ENCODE assay signal across 10 cellular contexts in the genomic region with DNA sequence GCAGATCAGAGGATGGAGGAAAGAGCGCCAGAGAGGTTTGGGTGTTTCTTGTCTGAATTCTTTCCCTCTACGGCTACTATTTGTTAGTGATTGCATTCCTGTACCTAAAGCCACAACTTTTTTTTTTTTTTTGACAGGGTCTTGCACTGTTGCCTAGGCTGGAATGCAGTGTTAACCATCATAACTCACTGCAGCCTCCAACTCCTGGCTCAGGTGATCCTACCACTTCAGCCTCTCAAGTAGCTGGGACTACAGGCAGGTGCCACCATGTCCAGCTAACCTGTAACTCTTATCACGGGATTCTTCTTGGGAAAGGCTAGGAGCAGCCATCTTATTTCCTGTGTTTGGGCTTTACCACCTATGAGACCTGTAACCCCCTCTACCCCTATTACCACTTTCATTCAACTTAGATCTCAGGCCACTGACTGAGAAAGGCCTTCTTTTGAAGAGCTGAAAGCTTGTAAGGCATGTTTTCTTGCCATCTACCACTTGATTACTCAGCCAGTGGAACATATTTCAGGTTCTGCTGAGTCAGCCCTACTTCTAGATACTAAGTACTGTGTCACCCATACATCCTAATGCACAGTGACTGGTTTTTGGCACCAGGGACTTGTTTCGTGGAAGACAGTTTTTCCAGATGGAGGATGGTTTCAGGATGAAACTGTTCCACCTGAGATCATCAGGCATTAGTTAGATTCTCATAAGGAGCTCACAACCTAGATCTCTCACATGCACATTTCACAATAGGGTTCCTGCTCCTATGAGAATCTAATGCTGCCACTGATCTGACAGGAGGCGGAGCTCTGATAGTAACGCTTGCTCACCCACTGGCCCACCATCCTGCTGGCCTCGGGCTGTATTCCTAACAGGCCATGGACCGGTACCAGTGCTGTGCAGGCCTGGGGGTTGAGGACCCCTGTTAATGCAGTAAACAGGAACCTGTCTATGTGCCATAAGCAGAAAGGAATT. TPM values are rescaled to one million over a fixed set of nuclear protein-coding genes. Genes with fewer than 3 reads are reported as not detected.
A peak's percentile ranks its signal among the peaks of the same experiment; 100 is the strongest.
DNase-seq lines count a peak whose midpoint lies in the region; ATAC-seq and TF ChIP-seq lines count a peak whose summit lies in the region.
"Had no signal": no experiment of that assay in that cellular context is flagged by ENCODE, and none has a peak within 500 bp of the region (broad histone marks: within the 10 kb centered on the region; RNA-seq: fewer than 3 reads in every experiment).

No MANE protein-coding gene starts in this region.

- H3K36me3 ChIP-seq in thyroid gland (no peaks in the 10 kb centered on the region), ovary (no peaks in the 10 kb centered on the region)

- TF ChIP-seq EP300 in ovary (IDR thresholded peaks at IDR 0.05): no peak

- ATAC-seq in SK-N-SH treated with all-trans-retinoic acid at 6 μM for 48 hours: peak; percentile 89

- no peaks in the 10 kb centered on the region for H3K27me3 ChIP-seq in thyroid gland
- H3K27me3 ChIP-seq in ovary: no peaks in the 10 kb centered on the region

- H3K4me3 ChIP-seq in thyroid gland (replicated peaks in 1 of 3): no peak overlapping the region
- H3K4me3 ChIP-seq in ovary: no peak overlapping the region

- WGBS in thyroid gland, 2 donors: 60 to 62% methylated on average over 7 to 8 of the region's 8 CpGs
- 92 to 97% (median 95%) methylated on average over 8 of the region's 8 CpGs for WGBS in ovary, 3 donors

- no peak for TF ChIP-seq POLR2A in erythroblast (IDR thresholded peaks at IDR 0.05; ENCODE audit: low read length)
- TF ChIP-seq POLR2A in thyroid gland (IDR thresholded peaks at IDR 0.05): no peak
- no peak for TF ChIP-seq POLR2A in ovary (IDR thresholded peaks at IDR 0.05)

- TF ChIP-seq CTCF in thyroid gland (IDR thresholded peaks at IDR 0.05) (no peak), ovary (IDR thresholded peaks at IDR 0.05) (no peak)

- peaks cover 68 to 88% of the 10 kb centered on the region in 2 donors for H3K4me1 ChIP-seq in thyroid gland
- peaks cover 12% of the 10 kb centered on the region for H3K4me1 ChIP-seq in ovary (ENCODE audit: insufficient read depth)

- intact Hi-C loops in thyroid gland (cut with DNase I): no loop called here
- intact Hi-C loops in ovary (cut with DNase I): loop anchor here in 1 of 4 donors (5.0 kb wide), 1 partner anchor 1437 kb away; no protein-coding TSS in a partner anchor

- H3K27ac ChIP-seq in thyroid gland: peak overlapping the region; percentile 85 to 100 (median 86)
- no peak overlapping the region for H3K27ac ChIP-seq in ovary
- H3K27ac ChIP-seq: VCaP had no signal

- H3K9me3 ChIP-seq in thyroid gland: no peaks in the 10 kb centered on the region
- H3K9me3 ChIP-seq in ovary: no peaks in the 10 kb centered on the region

- peak; percentile 20 for DNase-seq in stimulated activated CD4-positive, alpha-beta T cell treated with anti-CD3 and anti-CD28 coated beads, Interleukin-15, amount 100 ng/mL, for 24 hours
- no peak for DNase-seq in stimulated activated CD4-positive, alpha-beta T cell treated with anti-CD3 and anti-CD28 coated beads, Interleukin-4, amount 100 ng/mL, for 1 hour
- DNase-seq in erythroblast (lab: John Stamatoyannopoulos, UW) (peak; percentile 81 to 89), thyroid gland (peak; percentile 54 to 55), SIG-M5 (lab: John Stamatoyannopoulos, UW) (no peak), germinal center (ENCODE audit: low spot score) (no peak), ovary (no peak)
- DNase-seq: CD4-positive, alpha-beta T cell had no signal

TF ChIP-seq in SK-N-SH treated with all-trans-retinoic acid at 6 μM for 48 hours, 23 proteins besides CTCF, POLR2A, EP300 and RAD21:
- TF ChIP-seq RARB (CRISPR knock-in tag; IDR thresholded peaks at IDR 0.05): no peak
- no peak for TF ChIP-seq ZC3H10 (CRISPR knock-in tag; IDR thresholded peaks at IDR 0.05)
- TF ChIP-seq CSDC2 (CRISPR knock-in tag; IDR thresholded peaks at IDR 0.05): no peak
- TF ChIP-seq ZNF70 (CRISPR knock-in tag; IDR thresholded peaks at IDR 0.05): no peak
- TF ChIP-seq, protein P1, sequence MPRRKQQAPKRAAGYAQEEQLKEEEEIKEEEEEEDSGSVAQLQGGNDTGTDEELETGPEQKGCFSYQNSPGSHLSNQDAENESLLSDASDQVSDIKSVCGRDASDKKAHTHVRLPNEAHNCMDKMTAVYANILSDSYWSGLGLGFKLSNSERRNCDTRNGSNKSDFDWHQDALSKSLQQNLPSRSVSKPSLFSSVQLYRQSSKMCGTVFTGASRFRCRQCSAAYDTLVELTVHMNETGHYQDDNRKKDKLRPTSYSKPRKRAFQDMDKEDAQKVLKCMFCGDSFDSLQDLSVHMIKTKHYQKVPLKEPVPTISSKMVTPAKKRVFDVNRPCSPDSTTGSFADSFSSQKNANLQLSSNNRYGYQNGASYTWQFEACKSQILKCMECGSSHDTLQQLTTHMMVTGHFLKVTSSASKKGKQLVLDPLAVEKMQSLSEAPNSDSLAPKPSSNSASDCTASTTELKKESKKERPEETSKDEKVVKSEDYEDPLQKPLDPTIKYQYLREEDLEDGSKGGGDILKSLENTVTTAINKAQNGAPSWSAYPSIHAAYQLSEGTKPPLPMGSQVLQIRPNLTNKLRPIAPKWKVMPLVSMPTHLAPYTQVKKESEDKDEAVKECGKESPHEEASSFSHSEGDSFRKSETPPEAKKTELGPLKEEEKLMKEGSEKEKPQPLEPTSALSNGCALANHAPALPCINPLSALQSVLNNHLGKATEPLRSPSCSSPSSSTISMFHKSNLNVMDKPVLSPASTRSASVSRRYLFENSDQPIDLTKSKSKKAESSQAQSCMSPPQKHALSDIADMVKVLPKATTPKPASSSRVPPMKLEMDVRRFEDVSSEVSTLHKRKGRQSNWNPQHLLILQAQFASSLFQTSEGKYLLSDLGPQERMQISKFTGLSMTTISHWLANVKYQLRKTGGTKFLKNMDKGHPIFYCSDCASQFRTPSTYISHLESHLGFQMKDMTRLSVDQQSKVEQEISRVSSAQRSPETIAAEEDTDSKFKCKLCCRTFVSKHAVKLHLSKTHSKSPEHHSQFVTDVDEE (CRISPR knock-in tag; IDR thresholded peaks at IDR 0.05): no peak
- TF ChIP-seq ARNTL (CRISPR knock-in tag; IDR thresholded peaks at IDR 0.05; ENCODE audit: borderline replicate concordance, low read depth): no peak
- no peak for TF ChIP-seq TOX (CRISPR knock-in tag; IDR thresholded peaks at IDR 0.05; ENCODE audit: borderline replicate concordance)

RNA-seq across cellular contexts. Expression of a gene that starts 6.9 kb away (rescaled TPM):
- 100 to 1,000 TPM; 101 to 186 (median 160) TPM for total RNA-seq in thyroid gland
- 10 to 100 TPM; 52.1 to 67.7 (median 53.5) TPM for total RNA-seq in ovary
- 10 to 100 TPM; 31.2 to 46.4 TPM for polyA plus RNA-seq in ovary

RNA-seq across cellular contexts. Expression of a gene that starts 7.2 kb away (rescaled TPM):
- 10 to 100 TPM; 27.1 to 33.7 (median 30.8) TPM for total RNA-seq in thyroid gland
- total RNA-seq in ovary: 10 to 100 TPM in 6 of 7 donors, 1 to 10 TPM in 1; 7.0 to 18.7 (median 15.8) TPM
- polyA plus RNA-seq in ovary: 1 to 10 TPM; 4.5 to 5.3 TPM

Comparison
In these comparisons a context has a peak if more than half of its experiments do, and no peak if none do; other contexts are left out.
1. DNase-seq: peak in stimulated activated CD4-positive, alpha-beta T cell treated with anti-CD3 and anti-CD28 coated beads, Interleukin-15, amount 100 ng/mL, for 24 hours (single experiment), erythroblast (2 of 2) and thyroid gland (2 of 2); none in stimulated activated CD4-positive, alpha-beta T cell treated with anti-CD3 and anti-CD28 coated beads, Interleukin-4, amount 100 ng/mL, for 1 hour (single experiment), SIG-M5 (single experiment), germinal center (single experiment) and ovary (0 of 5).
2. H3K27ac ChIP-seq: peak in thyroid gland (3 of 3); none in ovary (0 of 2).